Comparison of ENCODE assay signal across 24 cellular contexts in genomic region chr1:205572426-205572825, GRCh38. TPM values are rescaled to one million over a fixed set of nuclear protein-coding genes. Genes with fewer than 3 reads are reported as not detected.
DNase-seq lines count a peak whose midpoint lies in the region; ATAC-seq and TF ChIP-seq lines count a peak whose summit lies in the region.
"Had no signal": no experiment of that assay in that cellular context is flagged by ENCODE, and none has a peak within 500 bp of the region (broad histone marks: within the 10 kb centered on the region; RNA-seq: fewer than 3 reads in every experiment).

No MANE protein-coding gene starts in this region.

- intact Hi-C loops in sciatic nerve (cut with DNase I): no loop called here

- no peak overlapping the region for H3K4me3 ChIP-seq in trophoblast cell (ENCODE audit: low read depth, low read length)
- H3K4me3 ChIP-seq in mesendoderm (ENCODE audit: low read length): no peak overlapping the region
- H3K4me3 ChIP-seq: BLaER1, GM23338, PC-9, SJSA1 had no signal

- H3K79me2 ChIP-seq in H9 (ENCODE audit: insufficient read depth, low read length) (no peaks in the 10 kb centered on the region), trophoblast cell (ENCODE audit: control insufficient read depth, insufficient read depth, low read length, poor library complexity) (no peaks in the 10 kb centered on the region), mesendoderm (ENCODE audit: control insufficient read depth, insufficient read depth, low read length) (no peaks in the 10 kb centered on the region)

- H3K4me1 Mint-ChIP-seq in H9: peaks cover 17 to 26% of the 10 kb centered on the region in 2 experiments
- H3K4me1 Mint-ChIP-seq in activated CD8-positive, alpha-beta memory T cell treated with anti-CD3 and anti-CD28 coated beads, Interleukin-2, amount 10 ng/mL, durations not matched to agents 7 days and 5 days: peaks cover 4% of the 10 kb centered on the region

- no peak overlapping the region for H4K12ac ChIP-seq in trophoblast cell (ENCODE audit: low read depth, low read length)

- no peak overlapping the region for H3T11ph ChIP-seq in H9 (ENCODE audit: low read length)

- H3K23ac ChIP-seq in H9 (ENCODE audit: insufficient read length, low read depth, low read length): no peak overlapping the region
- no peak overlapping the region for H3K23ac ChIP-seq in trophoblast cell (ENCODE audit: low read length)
- H3K23ac ChIP-seq in mesendoderm (ENCODE audit: low read length): no peak overlapping the region

- H3K9me3 Mint-ChIP-seq in H9: no peaks in the 10 kb centered on the region
- no peaks in the 10 kb centered on the region for H3K9me3 Mint-ChIP-seq in activated CD8-positive, alpha-beta memory T cell treated with anti-CD3 and anti-CD28 coated beads, Interleukin-2, amount 10 ng/mL, durations not matched to agents 7 days and 5 days (ENCODE audit: low read depth)
- H3K9me3 Mint-ChIP-seq: GM23338 had no signal

- H3K23me2 ChIP-seq in H9 (ENCODE audit: insufficient read length, low read depth, low read length, poor library complexity, severe bottlenecking): peaks cover 3% of the 10 kb centered on the region

- DNase-seq in H9 (peak; percentile 1), ecto neural progenitor cell (ENCODE audit: low spot score) (peak; percentile 21), sciatic nerve (ENCODE audit: low spot score) (peak; percentile 10), NCI-H526 treated with DMSO at 0.1 percent for 48 hours (lab: John Stamatoyannopoulos, UW) (no peak), trophoblast cell (no peak), mesendoderm (no peak), mucosa of gallbladder (ENCODE audit: low spot score) (no peak)
- peak; percentile 7 for DNase-seq in activated CD8-positive, alpha-beta memory T cell treated with anti-CD3 and anti-CD28 coated beads, Interleukin-2, amount 10 ng/mL, durations not matched to agents 7 days and 5 days
- DNase-seq: CD4-positive, CD25-positive, alpha-beta regulatory T cell; DMS153; DND-41; IMR-90; KG1; MM.1S; NCI-H2029; NCI-H446 treated with DMSO at 0.1 percent for 48 hours; NCI-H526; PC-9; Right ventricle myocardium superior; RPMI8226 had no signal

- ATAC-seq in activated CD8-positive, alpha-beta memory T cell treated with anti-CD3 and anti-CD28 coated beads, Interleukin-2, amount 10 ng/mL, durations not matched to agents 7 days and 5 days: no peak
- no peak for ATAC-seq in sciatic nerve
- ATAC-seq: GM23338, HCT116 had no signal

- no peak overlapping the region for H2AK5ac ChIP-seq in H9 (ENCODE audit: insufficient read length, low read length)
- no peak overlapping the region for H2AK5ac ChIP-seq in trophoblast cell (ENCODE audit: low read length)
- no peak overlapping the region for H2AK5ac ChIP-seq in mesendoderm (ENCODE audit: low read length)

- CTCF ChIA-PET in activated CD8-positive, alpha-beta memory T cell treated with anti-CD3 and anti-CD28 coated beads, Interleukin-2, amount 10 ng/mL, durations not matched to agents 7 days and 5 days (lab: Charles Lee): interaction anchor here (1.0 to 2.4 kb wide), 4 partner anchors 19 to 176 kb away, joined by 3 to 6 read pairs (median 3); no protein-coding TSS in a partner anchor

- H2BK15ac ChIP-seq in H9 (ENCODE audit: low read depth, low read length) (no peak overlapping the region), mesendoderm (replicated peaks; ENCODE audit: low read depth) (no peak overlapping the region)

- H3K4me2 ChIP-seq in H9 (ENCODE audit: insufficient read depth, insufficient read length, low read length) (no peak overlapping the region), trophoblast cell (ENCODE audit: low read length) (no peak overlapping the region), mesendoderm (ENCODE audit: low read length) (no peak overlapping the region)
- H3K4me2 ChIP-seq: BLaER1, GM23338, PC-9 had no signal

- H2BK12ac ChIP-seq in H9 (ENCODE audit: insufficient read length, low read depth, low read length) (no peak overlapping the region), trophoblast cell (ENCODE audit: low read length) (no peak overlapping the region)

- no peak overlapping the region; a peak in 1 of 5 replicates for H3K4me3 Mint-ChIP-seq in H9
- no peak overlapping the region for H3K4me3 Mint-ChIP-seq in activated CD8-positive, alpha-beta memory T cell treated with anti-CD3 and anti-CD28 coated beads, Interleukin-2, amount 10 ng/mL, durations not matched to agents 7 days and 5 days
- H3K4me3 Mint-ChIP-seq: CD4-positive, CD25-positive, alpha-beta regulatory T cell; GM23338 had no signal

- H3K27ac Mint-ChIP-seq in H9: no peak overlapping the region; a peak in 1 of 7 replicates
- H3K27ac Mint-ChIP-seq in activated CD8-positive, alpha-beta memory T cell treated with anti-CD3 and anti-CD28 coated beads, Interleukin-2, amount 10 ng/mL, durations not matched to agents 7 days and 5 days: no peak overlapping the region
- H3K27ac Mint-ChIP-seq: CD4-positive, CD25-positive, alpha-beta regulatory T cell; GM23338 had no signal

- H3K4ac ChIP-seq in H9 (ENCODE audit: low read depth, low read length) (no peak overlapping the region), trophoblast cell (ENCODE audit: low read depth, low read length) (no peak overlapping the region), mesendoderm (ENCODE audit: low read depth, low read length) (no peak overlapping the region)

- H4K5ac ChIP-seq in H9 (ENCODE audit: insufficient read length, low read depth, low read length) (no peak overlapping the region), mesendoderm (ENCODE audit: low read length) (no peak overlapping the region)

- H2BK5ac ChIP-seq in H9 (ENCODE audit: insufficient read length, low read length): no peak overlapping the region
- no peak overlapping the region for H2BK5ac ChIP-seq in trophoblast cell (ENCODE audit: low read depth, low read length, poor library complexity)
- no peak overlapping the region for H2BK5ac ChIP-seq in mesendoderm (ENCODE audit: low read length)

- H2BK20ac ChIP-seq in H9 (ENCODE audit: low read depth, low read length, poor library complexity, severe bottlenecking): no peak overlapping the region

- no CpG with 5 or more reads among the region's 1 CpG for WGBS in H9 (ENCODE audit: extremely low coverage, insufficient read length, low lambda C conversion rate)
- WGBS in trophoblast cell (ENCODE audit: extremely low coverage, insufficient coverage, insufficient read length): no CpG with 5 or more reads among the region's 1 CpG
- WGBS in mesendoderm (ENCODE audit: extremely low coverage, insufficient coverage, low lambda C conversion rate): no CpG with 5 or more reads among the region's 1 CpG

- H2BK120ac ChIP-seq in H9 (ENCODE audit: low read depth, low read length, poor library complexity, severe bottlenecking) (no peak overlapping the region), trophoblast cell (ENCODE audit: insufficient read depth, low read length, poor library complexity) (no peak overlapping the region), mesendoderm (ENCODE audit: low read depth, low read length) (no peak overlapping the region)

- no peaks in the 10 kb centered on the region for H3K79me1 ChIP-seq in H9 (ENCODE audit: insufficient read depth, low read depth, low read length, poor library complexity, severe bottlenecking)
- no peaks in the 10 kb centered on the region for H3K79me1 ChIP-seq in trophoblast cell (ENCODE audit: low read length)
- no peaks in the 10 kb centered on the region for H3K79me1 ChIP-seq in mesendoderm (ENCODE audit: low read length)

- H3K14ac ChIP-seq in H9 (ENCODE audit: insufficient read depth, low read length) (no peak overlapping the region), trophoblast cell (ENCODE audit: low read length) (no peak overlapping the region)

- H3K36me3 Mint-ChIP-seq in H9 (ENCODE audit: insufficient read depth in 1 of 3, low read depth in 3 of 3): no peaks in the 10 kb centered on the region; a peak in 1 of 7 replicates
- no peaks in the 10 kb centered on the region for H3K36me3 Mint-ChIP-seq in activated CD8-positive, alpha-beta memory T cell treated with anti-CD3 and anti-CD28 coated beads, Interleukin-2, amount 10 ng/mL, durations not matched to agents 7 days and 5 days
- H3K36me3 Mint-ChIP-seq: CD4-positive, CD25-positive, alpha-beta regulatory T cell had no signal

- no peak overlapping the region for H3K9ac ChIP-seq in H9 (ENCODE audit: extremely low read depth, insufficient read length, low read length)
- H3K9ac ChIP-seq in trophoblast cell (ENCODE audit: low read length): no peak overlapping the region
- H3K9ac ChIP-seq in mesendoderm (ENCODE audit: low read length): no peak overlapping the region
- H3K9ac ChIP-seq: BLaER1 had no signal

- peaks cover 86% of the 10 kb centered on the region for H3K27me3 Mint-ChIP-seq in H9 (ENCODE audit: low read depth)
- peaks cover 51% of the 10 kb centered on the region for H3K27me3 Mint-ChIP-seq in activated CD8-positive, alpha-beta memory T cell treated with anti-CD3 and anti-CD28 coated beads, Interleukin-2, amount 10 ng/mL, durations not matched to agents 7 days and 5 days

- H4K8ac ChIP-seq in H9 (replicated peaks; ENCODE audit: insufficient read length, low read depth, low read length): no peak overlapping the region
- no peak overlapping the region for H4K8ac ChIP-seq in trophoblast cell (ENCODE audit: low read depth, low read length)
- H4K8ac ChIP-seq in mesendoderm (ENCODE audit: low read depth, low read length): no peak overlapping the region

- H3K27ac ChIP-seq in H9 (ENCODE audit: insufficient read length, low read depth, low read length): no peak overlapping the region
- no peak overlapping the region for H3K27ac ChIP-seq in trophoblast cell (ENCODE audit: low read depth, low read length)
- no peak overlapping the region for H3K27ac ChIP-seq in mesendoderm (ENCODE audit: low read depth, low read length)
- H3K27ac ChIP-seq: BLaER1, PC-9, SJSA1 had no signal

- H4K91ac ChIP-seq in H9 (ENCODE audit: insufficient read length, low read depth, low read length): no peak overlapping the region
- no peak overlapping the region for H4K91ac ChIP-seq in trophoblast cell (ENCODE audit: low read depth, low read length)

- H3K9me3 ChIP-seq in H9 (ENCODE audit: control insufficient read depth, low read depth, low read length) (no peaks in the 10 kb centered on the region), trophoblast cell (ENCODE audit: insufficient read depth, low read depth, low read length) (no peaks in the 10 kb centered on the region)
- H3K9me3 ChIP-seq: BLaER1, SJSA1 had no signal

- H3K4me1 ChIP-seq in H9 (ENCODE audit: insufficient read depth, low read length) (no peaks in the 10 kb centered on the region), trophoblast cell (ENCODE audit: control insufficient read depth in 1 of 2, insufficient read depth in 2 of 2, low read length in 2 of 2) (peaks cover 0 to 3% of the 10 kb centered on the region in 2 experiments), mesendoderm (ENCODE audit: control insufficient read depth, low read depth, low read length) (no peaks in the 10 kb centered on the region)
- H3K4me1 ChIP-seq: SJSA1 had no signal

- H3K36me3 ChIP-seq in trophoblast cell (ENCODE audit: control insufficient read depth in 1 of 2, insufficient read depth in 2 of 2, low read length in 2 of 2) (no peaks in the 10 kb centered on the region), mesendoderm (ENCODE audit: control insufficient read depth, insufficient read depth, low read length) (no peaks in the 10 kb centered on the region)
- H3K36me3 ChIP-seq: BLaER1, SJSA1 had no signal

- TF ChIP-seq CTCF in H9 (conservative IDR thresholded peaks at IDR 0.05): no peak

- H3K27me3 ChIP-seq in H9 (ENCODE audit: insufficient read depth, low read length): peaks cover 21% of the 10 kb centered on the region; the same call in 1 of the 2 replicates
- H3K27me3 ChIP-seq in trophoblast cell (ENCODE audit: insufficient read depth, low read length): peaks cover 32% of the 10 kb centered on the region
- H3K27me3 ChIP-seq in mesendoderm (ENCODE audit: insufficient read depth, low read length, poor library complexity): peaks cover 25% of the 10 kb centered on the region

- H4K20me1 ChIP-seq in H9 (ENCODE audit: control insufficient read depth, insufficient read depth, insufficient read length): no peaks in the 10 kb centered on the region

- no peak overlapping the region for H2AFZ ChIP-seq in H9 (ENCODE audit: low read length)
- no peak overlapping the region for H2AFZ ChIP-seq in trophoblast cell (ENCODE audit: insufficient read depth, low read length, poor library complexity)
- H2AFZ ChIP-seq: GM23338, PC-9 had no signal

- H3K18ac ChIP-seq in H9 (ENCODE audit: insufficient read length, low read depth, low read length) (no peak overlapping the region), trophoblast cell (ENCODE audit: low read length) (no peak overlapping the region), mesendoderm (ENCODE audit: low read length) (no peak overlapping the region)

- H3K56ac ChIP-seq in H9 (ENCODE audit: insufficient read length, low read depth, low read length) (no peak overlapping the region), mesendoderm (ENCODE audit: low read length) (no peak overlapping the region)

RNA-seq across cellular contexts. Expression of gene ELK4, which starts 59.4 kb away (rescaled TPM):
- total RNA-seq in H9 (2021) (28.7 and 31.2 TPM in 2 replicates), sciatic nerve (72.1 TPM), mucosa of gallbladder (74.8 TPM)
- total RNA-seq in activated CD8-positive, alpha-beta memory T cell treated with anti-CD3 and anti-CD28 coated beads, Interleukin-2, amount 10 ng/mL, durations not matched to agents 7 days and 5 days: 10 to 100 TPM; 70.9 to 79.7 TPM
- polyA plus RNA-seq in trophoblast cell (2013): 8.0 and 8.1 TPM in 2 replicates
- polyA plus RNA-seq in mesendoderm (2013, experiment 1 of 2): 9.3 TPM
- polyA plus RNA-seq in mesendoderm (2013, experiment 2 of 2): 9.0 TPM

Comparison
In these comparisons a context has a peak if more than half of its experiments do, and no peak if none do; other contexts are left out.
1. DNase-seq: peak in H9 (single experiment), activated CD8-positive, alpha-beta memory T cell treated with anti-CD3 and anti-CD28 coated beads, Interleukin-2, amount 10 ng/mL, durations not matched to agents 7 days and 5 days (single experiment), ecto neural progenitor cell (single experiment) and sciatic nerve (single experiment); none in NCI-H526 treated with DMSO at 0.1 percent for 48 hours (single experiment), trophoblast cell (0 of 2), mesendoderm (single experiment) and mucosa of gallbladder (single experiment).